In the genomic region with DNA sequence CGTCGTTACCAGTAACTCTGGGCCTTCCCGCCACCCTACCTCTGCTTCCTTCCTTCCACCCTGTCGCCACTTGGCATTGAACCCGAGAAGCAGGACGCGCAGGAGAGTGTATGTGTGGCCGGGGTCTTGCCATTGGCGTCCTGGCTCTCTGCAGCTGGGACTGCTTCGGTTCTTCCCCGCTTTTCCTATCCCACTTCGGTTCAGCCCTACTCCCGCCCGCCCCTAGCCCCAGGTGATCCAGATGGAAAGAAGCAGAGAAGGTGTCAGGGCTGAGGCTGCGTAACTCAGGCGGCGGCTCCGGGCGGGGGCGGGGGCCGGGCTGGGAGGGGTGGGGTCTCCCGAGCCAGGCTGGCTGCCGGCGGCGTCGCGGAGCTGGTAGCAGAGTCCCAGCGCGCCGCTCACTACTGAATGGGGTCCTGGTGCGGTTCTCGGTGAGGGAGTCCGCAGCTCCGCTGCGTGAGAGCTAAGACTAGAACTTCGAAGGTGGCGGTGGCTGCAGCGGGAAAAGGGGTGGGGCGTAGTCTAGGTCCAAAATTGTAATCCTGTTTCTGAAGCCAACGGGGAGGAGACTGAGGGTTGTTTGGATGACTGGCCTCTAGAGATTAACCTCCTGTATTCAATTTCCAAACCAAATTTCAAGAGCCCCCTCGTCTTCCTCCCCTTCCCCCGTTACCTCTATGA, we compare ENCODE assay signal across 9 cellular contexts. TPM values are rescaled to one million over a fixed set of nuclear protein-coding genes. Genes with fewer than 3 reads are reported as not detected.
DNase-seq lines count a peak whose midpoint lies in the region; ATAC-seq and TF ChIP-seq lines count a peak whose summit lies in the region.
"Had no signal": no experiment of that assay in that cellular context is flagged by ENCODE, and none has a peak within 500 bp of the region (broad histone marks: within the 10 kb centered on the region; RNA-seq: fewer than 3 reads in every experiment).

No MANE protein-coding gene starts in this region.

- H3K4me2 ChIP-seq in H9 (ENCODE audit: insufficient read depth, insufficient read length, low read length) = peak overlapping the region; percentile 100

- no peaks in the 10 kb centered on the region; a peak in 1 of 5 replicates for H3K9me3 Mint-ChIP-seq in H9
- H3K9me3 Mint-ChIP-seq in naive thymus-derived CD8-positive, alpha-beta T cell = peaks cover 0 to 5% (median 0%) of the 10 kb centered on the region in 9 donors

- peak overlapping the region; percentile 77 to 92 for H3K4me3 Mint-ChIP-seq in H9
- peak overlapping the region in 7 of 10 donors; percentile 26 to 75 (median 54) for H3K4me3 Mint-ChIP-seq in naive thymus-derived CD8-positive, alpha-beta T cell

- H2BK12ac ChIP-seq in H9 (ENCODE audit: insufficient read length, low read depth, low read length) = no peak overlapping the region

- peaks cover 57% of the 10 kb centered on the region for H3K27me3 Mint-ChIP-seq in H9 (ENCODE audit: low read depth)
- peaks cover 17 to 52% (median 27%) of the 10 kb centered on the region in 5 donors for H3K27me3 Mint-ChIP-seq in naive thymus-derived CD8-positive, alpha-beta T cell

- POLR2A ChIA-PET in naive thymus-derived CD8-positive, alpha-beta T cell (lab: Charles Lee) = no interaction called here

- H3K23me2 ChIP-seq in H9 (ENCODE audit: insufficient read length, low read depth, low read length, poor library complexity, severe bottlenecking) = peaks cover 18% of the 10 kb centered on the region

- no peak overlapping the region for H4K8ac ChIP-seq in H9 (replicated peaks; ENCODE audit: insufficient read length, low read depth, low read length)

- no peaks in the 10 kb centered on the region for H3K9me3 ChIP-seq in H9 (ENCODE audit: control insufficient read depth, low read depth, low read length)

- H2AFZ ChIP-seq in H9 (ENCODE audit: low read length) = peak overlapping the region; percentile 90

- H2BK120ac ChIP-seq in H9 (ENCODE audit: low read depth, low read length, poor library complexity, severe bottlenecking) = no peak overlapping the region

- H3K18ac ChIP-seq in H9 (ENCODE audit: insufficient read length, low read depth, low read length) = no peak overlapping the region

- no peaks in the 10 kb centered on the region for H3K79me1 ChIP-seq in H9 (ENCODE audit: insufficient read depth, low read depth, low read length, poor library complexity, severe bottlenecking)

- H2BK20ac ChIP-seq in H9 (ENCODE audit: low read depth, low read length, poor library complexity, severe bottlenecking) = no peak overlapping the region

- H3K14ac ChIP-seq in H9 (ENCODE audit: insufficient read depth, low read length) = 0 out of 2 replicates have a peak overlapping the region, but pooled peaks have one; percentile 29

- no peak overlapping the region for H4K91ac ChIP-seq in H9 (ENCODE audit: insufficient read length, low read depth, low read length)

- H3K27ac Mint-ChIP-seq in H9 = no peak overlapping the region
- H3K27ac Mint-ChIP-seq in naive thymus-derived CD8-positive, alpha-beta T cell = no peak overlapping the region

- no peaks in the 10 kb centered on the region for H4K20me1 ChIP-seq in H9 (ENCODE audit: control insufficient read depth, insufficient read depth, insufficient read length)

- peak overlapping the region; percentile 72 for H4K5ac ChIP-seq in H9 (ENCODE audit: insufficient read length, low read depth, low read length)

- no peak overlapping the region for H3K9ac ChIP-seq in H9 (ENCODE audit: extremely low read depth, insufficient read length, low read length)

- no peak overlapping the region for H2BK15ac ChIP-seq in H9 (ENCODE audit: low read depth, low read length)

- no peak for TF ChIP-seq CTCF in H9 (conservative IDR thresholded peaks at IDR 0.05)

- no peak overlapping the region for H3T11ph ChIP-seq in H9 (ENCODE audit: low read length)

- H2AK5ac ChIP-seq in H9 (ENCODE audit: insufficient read length, low read length) = no peak overlapping the region

- no peak overlapping the region for H2BK5ac ChIP-seq in H9 (ENCODE audit: insufficient read length, low read length)

- no peaks in the 10 kb centered on the region for H3K79me2 ChIP-seq in H9 (ENCODE audit: insufficient read depth, low read length)

- peaks cover 15% of the 10 kb centered on the region; the same call in 1 of the 2 replicates for H3K27me3 ChIP-seq in H9 (ENCODE audit: insufficient read depth, low read length)

- no peaks in the 10 kb centered on the region for H3K36me3 Mint-ChIP-seq in H9 (ENCODE audit: insufficient read depth in 1 of 3, low read depth in 3 of 3)
- peaks cover 0 to 2% (median 0%) of the 10 kb centered on the region in 3 donors for H3K36me3 Mint-ChIP-seq in naive thymus-derived CD8-positive, alpha-beta T cell

- no peak overlapping the region for H3K56ac ChIP-seq in H9 (ENCODE audit: insufficient read length, low read depth, low read length)

- H3K4me1 Mint-ChIP-seq in H9 = peaks cover 15 to 16% of the 10 kb centered on the region in 2 experiments
- H3K4me1 Mint-ChIP-seq in naive thymus-derived CD8-positive, alpha-beta T cell = peaks cover 0 to 21% (median 16%) of the 10 kb centered on the region in 4 donors

- no CpG with 5 or more reads among the region's 42 CpGs for WGBS in H9 (ENCODE audit: extremely low coverage, insufficient read length, low lambda C conversion rate)

- ATAC-seq in SK-N-SH treated with all-trans-retinoic acid at 6 μM for 48 hours (peak; percentile 65), GM21786 (IDR thresholded peaks at IDR 0.05; ENCODE audit: unreplicated experiment) (no peak), HG02588 (IDR thresholded peaks at IDR 0.05; ENCODE audit: unreplicated experiment) (no peak), GM19351 (IDR thresholded peaks at IDR 0.05; ENCODE audit: unreplicated experiment) (no peak)
- peak in 1 of 2 donors; percentile 18 for ATAC-seq in naive thymus-derived CD8-positive, alpha-beta T cell

- no peak overlapping the region for H3K27ac ChIP-seq in H9 (ENCODE audit: insufficient read length, low read depth, low read length)

- no peak overlapping the region for H3K23ac ChIP-seq in H9 (ENCODE audit: insufficient read length, low read depth, low read length)

- no peak overlapping the region for H3K4ac ChIP-seq in H9 (ENCODE audit: low read depth, low read length)

- H3K4me1 ChIP-seq in H9 (ENCODE audit: insufficient read depth, low read length) = no peaks in the 10 kb centered on the region

- DNase-seq in H9 (peak; percentile 76), fibroblast of gingiva (ENCODE audit: low read depth) (peak; percentile 67), GF-D8 (lab: John Stamatoyannopoulos, UW) (no peak)
- no peak for DNase-seq in naive thymus-derived CD8-positive, alpha-beta T cell

TF ChIP-seq in SK-N-SH treated with all-trans-retinoic acid at 6 μM for 48 hours, 23 proteins besides CTCF, POLR2A, EP300 and RAD21:
- TF ChIP-seq RARB (CRISPR knock-in tag; IDR thresholded peaks at IDR 0.05) (no peak), CSDC2 (CRISPR knock-in tag; IDR thresholded peaks at IDR 0.05) (no peak), ZFP3 (CRISPR knock-in tag; IDR thresholded peaks at IDR 0.05) (no peak), PPARA (CRISPR knock-in tag; IDR thresholded peaks at IDR 0.05; ENCODE audit: borderline replicate concordance) (no peak)
- TF ChIP-seq, protein P1, sequence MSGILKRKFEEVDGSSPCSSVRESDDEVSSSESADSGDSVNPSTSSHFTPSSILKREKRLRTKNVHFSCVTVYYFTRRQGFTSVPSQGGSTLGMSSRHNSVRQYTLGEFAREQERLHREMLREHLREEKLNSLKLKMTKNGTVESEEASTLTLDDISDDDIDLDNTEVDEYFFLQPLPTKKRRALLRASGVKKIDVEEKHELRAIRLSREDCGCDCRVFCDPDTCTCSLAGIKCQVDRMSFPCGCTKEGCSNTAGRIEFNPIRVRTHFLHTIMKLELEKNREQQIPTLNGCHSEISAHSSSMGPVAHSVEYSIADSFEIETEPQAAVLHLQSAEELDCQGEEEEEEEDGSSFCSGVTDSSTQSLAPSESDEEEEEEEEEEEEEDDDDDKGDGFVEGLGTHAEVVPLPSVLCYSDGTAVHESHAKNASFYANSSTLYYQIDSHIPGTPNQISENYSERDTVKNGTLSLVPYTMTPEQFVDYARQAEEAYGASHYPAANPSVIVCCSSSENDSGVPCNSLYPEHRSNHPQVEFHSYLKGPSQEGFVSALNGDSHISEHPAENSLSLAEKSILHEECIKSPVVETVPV (CRISPR knock-in tag; IDR thresholded peaks at IDR 0.05) = no peak

RNA-seq across cellular contexts. Expression of a gene that starts 1.3 kb away (rescaled TPM):
- 0.13 and 0.44 TPM in 2 replicates for total RNA-seq in H9 (2021)
- total RNA-seq in naive thymus-derived CD8-positive, alpha-beta T cell = not detected
- polyA plus RNA-seq in naive thymus-derived CD8-positive, alpha-beta T cell = not detected
- total RNA-seq: T-helper 1 cell treated with Interleukin-12 subunit alpha and Interleukin-12 subunit beta and Interleukin-4 antibody, amounts not matched to agents 30 ng/mL and 1 ng/mL, for 36 hours had no signal

Comparison
In these comparisons a context has a peak if more than half of its experiments do, and no peak if none do; other contexts are left out.
1. DNase-seq: peak in H9 (single experiment) and fibroblast of gingiva (single experiment); none in naive thymus-derived CD8-positive, alpha-beta T cell (0 of 10) and GF-D8 (single experiment).